19 cellular contexts compared by ENCODE assay signal in the genomic region with DNA sequence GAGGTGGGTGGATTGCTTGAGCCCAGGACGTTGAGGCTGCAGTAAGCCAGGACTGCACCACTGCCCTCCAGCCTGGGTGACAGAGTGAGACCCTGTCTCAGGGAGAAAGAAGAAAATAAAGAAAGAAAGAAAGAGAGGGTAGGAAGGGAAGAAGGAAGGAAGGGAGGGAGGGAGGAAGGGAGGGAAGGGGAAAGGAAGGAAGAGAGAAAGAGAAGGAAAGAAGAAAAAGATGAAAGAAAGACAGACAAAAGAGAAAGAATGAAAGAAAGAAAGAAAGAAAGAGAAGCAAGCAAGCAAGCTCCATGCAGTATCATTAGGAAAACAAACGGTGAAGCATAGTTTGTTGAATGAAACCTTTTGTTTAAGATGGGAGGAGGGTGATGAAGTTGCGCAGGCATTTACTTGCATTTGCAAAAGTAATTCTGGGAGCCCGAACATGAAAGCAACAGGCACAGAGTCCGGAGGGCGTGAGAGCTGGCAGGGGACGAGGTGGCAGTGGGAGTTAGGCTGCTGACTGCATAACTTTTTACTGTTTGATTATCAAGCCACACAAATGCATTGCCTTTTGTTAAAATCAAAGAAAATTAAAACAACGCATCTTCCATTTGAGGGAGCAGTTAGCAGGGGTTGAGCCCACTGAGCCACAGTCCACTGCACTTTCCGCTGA. TPM values are rescaled to one million over a fixed set of nuclear protein-coding genes. Genes with fewer than 3 reads are reported as not detected.
DNase-seq lines count a peak whose midpoint lies in the region; ATAC-seq, FAIRE-seq and TF ChIP-seq lines count a peak whose summit lies in the region.
"Had no signal": no experiment of that assay in that cellular context is flagged by ENCODE, and none has a peak within 500 bp of the region (broad histone marks: within the 10 kb centered on the region; RNA-seq: fewer than 3 reads in every experiment).

No MANE protein-coding gene starts in this region.

- H3K27ac Mint-ChIP-seq in osteocyte (ENCODE audit: unreplicated experiment) = no peak overlapping the region
- H3K27ac Mint-ChIP-seq in naive thymus-derived CD8-positive, alpha-beta T cell = peak overlapping the region in 1 of 10 donors; percentile 24
- H3K27ac Mint-ChIP-seq: CD4-positive, alpha-beta T cell had no signal

- peaks cover 7% of the 10 kb centered on the region for H3K27me3 Mint-ChIP-seq in osteocyte (ENCODE audit: unreplicated experiment)
- H3K27me3 Mint-ChIP-seq in naive thymus-derived CD8-positive, alpha-beta T cell = peaks cover 6 to 49% (median 29%) of the 10 kb centered on the region in 5 donors

- H3K4me3 Mint-ChIP-seq in osteocyte (ENCODE audit: unreplicated experiment) = no peak overlapping the region
- H3K4me3 Mint-ChIP-seq in naive thymus-derived CD8-positive, alpha-beta T cell = no peak overlapping the region
- H3K4me3 Mint-ChIP-seq: CD4-positive, alpha-beta T cell had no signal

- H3K9me3 ChIP-seq in HepG2 (ENCODE audit: low read length) (no peaks in the 10 kb centered on the region), right lobe of liver (no peaks in the 10 kb centered on the region), K562 (replicated peaks; ENCODE audit: control insufficient read depth, insufficient read depth, low read depth, low read length) (no peaks in the 10 kb centered on the region)

- TF ChIP-seq EP300 in HepG2 (IDR thresholded peaks at IDR 0.05; ENCODE audit: low read depth in 2 of 2, low read length in 2 of 2) = no peak
- no peak for TF ChIP-seq EP300 in HepG2 (CRISPR knock-in tag; IDR thresholded peaks at IDR 0.05; ENCODE audit: borderline replicate concordance)
- no peak for TF ChIP-seq EP300 in K562 (IDR thresholded peaks at IDR 0.05; ENCODE audit: low read length)

- BruUV-seq in HepG2 (replicated peaks; lab: Mats Ljungman, UMichigan) = no TSS peak
- BruUV-seq in K562 (replicated peaks; lab: Mats Ljungman, UMichigan) = no TSS peak

- no peak for TF ChIP-seq CTCF in HepG2 (CRISPR knock-in tag; IDR thresholded peaks at IDR 0.05)
- no peak for TF ChIP-seq CTCF in right lobe of liver (IDR thresholded peaks at IDR 0.05)
- TF ChIP-seq CTCF in K562 (IDR thresholded peaks at IDR 0.05 in 2 of 3, conservative IDR thresholded peaks at IDR 0.05 in 1 of 3; ENCODE audit: insufficient read depth in 2 of 3, low read depth in 1 of 3, low read length in 3 of 3) = no peak
- TF ChIP-seq CTCF in osteocyte (IDR thresholded peaks at IDR 0.05) = no peak

- no peak; the same call in 2 of the 3 replicates for ATAC-seq in HepG2
- ATAC-seq in right lobe of liver = no peak
- ATAC-seq in K562 = no peak
- ATAC-seq in naive thymus-derived CD8-positive, alpha-beta T cell = no peak
- no peak for ATAC-seq in HG02759 (IDR thresholded peaks at IDR 0.05; ENCODE audit: unreplicated experiment)

- no peaks in the 10 kb centered on the region for H3K9me1 ChIP-seq in K562 (ENCODE audit: control insufficient read depth, insufficient read depth, low read length)

- H3K4me2 ChIP-seq in HepG2 (ENCODE audit: low read depth, low read length) = no peak overlapping the region
- no peak overlapping the region for H3K4me2 ChIP-seq in K562 (ENCODE audit: insufficient read depth, low read length)

- CTCF ChIA-PET in HepG2 (lab: Yijun Ruan, JAX; ENCODE audit: low intra/inter-chr PET ratio, low total read pairs) = no interaction called here
- CTCF ChIA-PET in K562 (lab: Yijun Ruan, JAX; ENCODE audit: low intra/inter-chr PET ratio) = no interaction called here

- peaks cover 10% of the 10 kb centered on the region; the same call in 1 of the 2 replicates for H3K4me1 ChIP-seq in HepG2 (ENCODE audit: insufficient read depth, low read length)
- no peaks in the 10 kb centered on the region for H3K4me1 ChIP-seq in right lobe of liver
- H3K4me1 ChIP-seq in K562 (replicated peaks in 1 of 2; ENCODE audit: control insufficient read depth in 2 of 2, insufficient read depth in 2 of 2, low read length in 2 of 2) = no peaks in the 10 kb centered on the region
- H3K4me1 ChIP-seq: Caco-2 had no signal

- H3K79me2 ChIP-seq in HepG2 (ENCODE audit: insufficient read depth, low read length) = no peaks in the 10 kb centered on the region
- no peaks in the 10 kb centered on the region for H3K79me2 ChIP-seq in K562 (ENCODE audit: control insufficient read depth, insufficient read depth, low read length)

- H3K36me3 ChIP-seq in HepG2 (replicated peaks in 1 of 2; ENCODE audit: control insufficient read depth in 1 of 2, insufficient read depth in 2 of 2, low read length in 2 of 2) (no peaks in the 10 kb centered on the region), right lobe of liver (no peaks in the 10 kb centered on the region), K562 (ENCODE audit: control insufficient read depth, insufficient read depth, low read length) (no peaks in the 10 kb centered on the region)

- intact Hi-C loops in HepG2 (cut with micrococcal nuclease; ENCODE audit: unreplicated experiment) = no loop called here
- intact Hi-C loops in right lobe of liver (cut with DNase I) = no loop called here
- intact Hi-C loops in K562 (cut with micrococcal nuclease) = no loop called here

- H3K27me3 ChIP-seq in HepG2 (ENCODE audit: control insufficient read depth in 1 of 2, insufficient read depth in 2 of 2, low read length in 2 of 2) (peaks cover 3 to 23% of the 10 kb centered on the region in 2 experiments), right lobe of liver (no peaks in the 10 kb centered on the region), K562 (ENCODE audit: control insufficient read depth in 2 of 2, insufficient read depth in 2 of 2, low read length in 2 of 2) (peaks cover 20 to 55% of the 10 kb centered on the region in 2 experiments; a peak in 3 of 5 replicates)

- no peaks in the 10 kb centered on the region for H3K4me1 Mint-ChIP-seq in osteocyte (ENCODE audit: unreplicated experiment)
- H3K4me1 Mint-ChIP-seq in naive thymus-derived CD8-positive, alpha-beta T cell = peaks cover 0 to 4% (median 0%) of the 10 kb centered on the region in 4 donors

- H3K4me3 ChIP-seq in HepG2 (replicated peaks in 1 of 3; ENCODE audit: insufficient read depth in 1 of 3, low read depth in 2 of 3, low read length in 3 of 3) (no peak overlapping the region), right lobe of liver (no peak overlapping the region), K562 (no peak overlapping the region)
- H3K4me3 ChIP-seq: GM23248 had no signal

- H3K9ac ChIP-seq in HepG2 (ENCODE audit: insufficient read depth, low read depth, low read length) (no peak overlapping the region), K562 (ENCODE audit: insufficient read depth in 1 of 2, low read depth in 2 of 2, low read length in 2 of 2) (no peak overlapping the region; a peak in 1 of 4 replicates)
- H3K9ac ChIP-seq: GM23248 had no signal

- POLR2A ChIA-PET in HepG2 (lab: Yijun Ruan, JAX) (no interaction called here), K562 (lab: Yijun Ruan, JAX) (interaction anchor here (0.7 kb wide), 1 partner anchor 91 kb away, joined by 3 read pairs; no protein-coding TSS in a partner anchor)
- POLR2A ChIA-PET in naive thymus-derived CD8-positive, alpha-beta T cell (lab: Charles Lee) = no interaction called here

- FAIRE-seq in HepG2 (lab: Jason Lieb, UNC) (no peak), K562 (lab: Jason Lieb, UNC) (no peak)
- FAIRE-seq: A204.1, D721Med, GM12892, GM18507, H54 had no signal

- WGBS in HepG2 (ENCODE audit: low lambda C conversion rate) = 6% methylated on average over 8 of the region's 9 CpGs
- WGBS in right lobe of liver (ENCODE audit: insufficient coverage, low coverage, low lambda C conversion rate, missing lambda C conversion rate) = 31% methylated on average over 8 of the region's 9 CpGs
- WGBS in K562 (ENCODE audit: insufficient coverage, low coverage, missing lambda C conversion rate) = 1% methylated on average over 9 of the region's 9 CpGs

- TF ChIP-seq POLR2A in HepG2 (IDR thresholded peaks at IDR 0.05; ENCODE audit: insufficient read depth in 1 of 2, low read depth in 2 of 2, low read length in 2 of 2) (no peak), right lobe of liver (IDR thresholded peaks at IDR 0.05) (no peak), K562 (conservative IDR thresholded peaks at IDR 0.05) (no peak)

- DNase-seq in HepG2 (ENCODE audit: low spot score) = no peak
- DNase-seq in right lobe of liver = no peak
- no peak for DNase-seq in K562 (ENCODE audit: extremely low read depth in 1 of 4, low spot score in 3 of 4)
- peak; percentile 59 for DNase-seq in osteocyte (ENCODE audit: extremely low spot score, unreplicated experiment)
- DNase-seq in ureter (ENCODE audit: low spot score) = peak; percentile 12
- DNase-seq in KG1 (lab: John Stamatoyannopoulos, UW) = no peak
- DNase-seq in naive thymus-derived CD8-positive, alpha-beta T cell = no peak
- DNase-seq: ACHN; Caco-2; CD4-positive, alpha-beta T cell; GDM1 had no signal

- peaks cover 9% of the 10 kb centered on the region for H3K9me3 Mint-ChIP-seq in osteocyte (ENCODE audit: unreplicated experiment)
- peaks cover 0 to 5% (median 0%) of the 10 kb centered on the region in 9 donors for H3K9me3 Mint-ChIP-seq in naive thymus-derived CD8-positive, alpha-beta T cell
- H3K9me3 Mint-ChIP-seq: CD4-positive, alpha-beta T cell had no signal

- no peaks in the 10 kb centered on the region for H3K36me3 Mint-ChIP-seq in osteocyte (ENCODE audit: unreplicated experiment)
- no peaks in the 10 kb centered on the region for H3K36me3 Mint-ChIP-seq in naive thymus-derived CD8-positive, alpha-beta T cell

- in situ Hi-C loops in HepG2 (cut with HindIII; ENCODE audit: extremely low pct_ligation_motif_present, low pct_unique_long_range_greater_than_20kb) = no loop called here
- in situ Hi-C loops in K562 (cut with MboI) = no loop called here

- TF ChIP-seq RAD21 in HepG2 (CRISPR knock-in tag; IDR thresholded peaks at IDR 0.05) (no peak), K562 (CRISPR knock-in tag; conservative IDR thresholded peaks at IDR 0.05 in 1 of 2, IDR thresholded peaks at IDR 0.05 in 1 of 2) (no peak)

- H2AFZ ChIP-seq in HepG2 (ENCODE audit: low read length) (no peak overlapping the region), K562 (ENCODE audit: low read depth, low read length) (no peak overlapping the region)
- H2AFZ ChIP-seq: GM23248 had no signal

- H4K20me1 ChIP-seq in HepG2 (ENCODE audit: insufficient read depth, low read length) (no peaks in the 10 kb centered on the region), K562 (replicated peaks; ENCODE audit: control insufficient read depth, insufficient read depth, low read length) (no peaks in the 10 kb centered on the region; the same call in 1 of the 2 replicates)

- H3K27ac ChIP-seq in HepG2 (ENCODE audit: extremely low read length, insufficient read depth, low read length) = no peak overlapping the region
- no peak overlapping the region for H3K27ac ChIP-seq in right lobe of liver
- no peak overlapping the region for H3K27ac ChIP-seq in K562 (ENCODE audit: extremely low read depth, low read depth, low read length)
- H3K27ac ChIP-seq: C4-2B, GM23248 had no signal

RNA-seq across cellular contexts. Expression of gene CEP72, which starts 26.0 kb away (rescaled TPM):
- total RNA-seq in HepG2 (2016; rRNA removed; fragmentation: Illumina TruSeq; extraction: Trizol) = 8.1 and 9.4 TPM in 2 replicates
- 11.3 and 14.4 TPM in 2 replicates for total RNA-seq in HepG2 (2016; cell fraction: cytosol; rRNA removed; fragmentation: Illumina TruSeq; extraction: Trizol; ENCODE audit: low read depth)
- 6.5 and 9.1 TPM in 2 replicates for total RNA-seq in HepG2 (2016; cell fraction: insoluble cytoplasmic fraction; rRNA removed; fragmentation: Illumina TruSeq; extraction: Trizol)
- total RNA-seq in HepG2 (2016; cell fraction: membrane; rRNA removed; fragmentation: Illumina TruSeq; extraction: Trizol) = 6.6 and 7.9 TPM in 2 replicates
- total RNA-seq in HepG2 (2016; cell fraction: nucleus; rRNA removed; fragmentation: Illumina TruSeq; extraction: Trizol) = 11.4 and 12.2 TPM in 2 replicates
- polyA plus RNA-seq in HepG2 (2011; rRNA removed) = 3.4 and 4.4 TPM in 2 replicates
- polyA plus RNA-seq in HepG2 (2011; cell fraction: cytosol; rRNA removed) = 1.9 and 3.9 TPM in 2 replicates
- polyA plus RNA-seq in HepG2 (2011; cell fraction: nucleus; rRNA removed) = 8.5 and 11.6 TPM in 2 replicates
- 1.8 and 3.2 TPM in 2 replicates for polyA plus RNA-seq in HepG2 (2012)
- 0.64 and 0.84 TPM in 2 replicates for polyA plus RNA-seq in HepG2 (2016; cell fraction: cytosol; fragmentation: Illumina TruSeq; extraction: Trizol; ENCODE audit: low read depth)
- polyA plus RNA-seq in HepG2 (2016; cell fraction: insoluble cytoplasmic fraction; fragmentation: Illumina TruSeq; extraction: Trizol; ENCODE audit: low read depth) = 6.3 and 7.6 TPM in 2 replicates
- 1.9 and 2.0 TPM in 2 replicates for polyA plus RNA-seq in HepG2 (2016; cell fraction: membrane; fragmentation: Illumina TruSeq; extraction: Trizol; ENCODE audit: low read depth)
- polyA plus RNA-seq in HepG2 (2016; cell fraction: nucleus; fragmentation: Illumina TruSeq; extraction: Trizol; ENCODE audit: insufficient read depth, low read depth) = 17.4 and 20.5 TPM in 2 replicates
- 15.4 and 136 TPM in 2 replicates for polyA minus RNA-seq in HepG2 (2011; rRNA and poly(A)+ RNA removed; ENCODE audit: low replicate concordance)
- 3.4 and 4.0 TPM in 2 replicates for polyA minus RNA-seq in HepG2 (2011; cell fraction: cytosol; rRNA and poly(A)+ RNA removed)
- 13.1 and 17.0 TPM in 2 replicates for polyA minus RNA-seq in HepG2 (2011; cell fraction: nucleus; rRNA and poly(A)+ RNA removed)
- total RNA-seq in right lobe of liver = 1 to 10 TPM; 3.4 to 6.0 (median 4.2) TPM
- total RNA-seq in K562 (2011; cell fraction: chromatin; rRNA removed; ENCODE audit: low replicate concordance) = 124 and 152 TPM in 2 replicates
- 76.5 and 81.0 TPM in 2 replicates for total RNA-seq in K562 (2011; cell fraction: nucleolus; rRNA removed)
- total RNA-seq in K562 (2011; cell fraction: nucleoplasm; rRNA removed) = 63.1 and 68.9 TPM in 2 replicates
- total RNA-seq in K562 (2014; rRNA removed) = 17.6 and 27.4 TPM in 2 replicates
- total RNA-seq in K562 (2014; rRNA removed; fragmentation: Illumina TruSeq; extraction: Trizol) = 9.4 and 11.3 TPM in 2 replicates
- total RNA-seq in K562 (2015; rRNA removed; fragmentation: Illumina TruSeq; extraction: Trizol) = 16.3 and 17.4 TPM in 2 replicates
- total RNA-seq in K562 (2021) = 33.3 and 38.1 TPM in 2 replicates
- 14.0 and 17.8 TPM in 2 replicates for polyA plus RNA-seq in K562 (2011; rRNA removed)
- polyA plus RNA-seq in K562 (2011; cell fraction: cytosol; rRNA removed) = 11.8 and 15.1 TPM in 2 replicates
- 32.3 and 49.2 TPM in 2 replicates for polyA plus RNA-seq in K562 (2011; cell fraction: nucleus; rRNA removed)
- polyA plus RNA-seq in K562 (2012) = 15.2 and 20.5 TPM in 2 replicates
- polyA plus RNA-seq in K562 (2014; fragmentation: Illumina TruSeq; extraction: Trizol) = 14.2 and 15.2 TPM in 2 replicates
- polyA plus RNA-seq in K562 (2014; fragmentation: Nextera tagmentation; extraction: Ambion mirVana) = 1 to 10 TPM in 1 of 2 experiments, under 1 TPM in 1; 0.89 to 1.4 TPM
- 19.9 and 28.6 TPM in 2 replicates for polyA plus RNA-seq in K562 (2014; rRNA removed)
- polyA minus RNA-seq in K562 (2011; rRNA and poly(A)+ RNA removed) = 23.6 and 27.4 TPM in 2 replicates
- polyA minus RNA-seq in K562 (2011; cell fraction: cytosol; rRNA and poly(A)+ RNA removed) = 19.7 and 26.2 TPM in 2 replicates
- 40.4 and 45.3 TPM in 2 replicates for polyA minus RNA-seq in K562 (2011; cell fraction: nucleus; rRNA and poly(A)+ RNA removed)
- total RNA-seq in osteocyte = 5.4 and 7.6 TPM in 2 replicates
- 10.9 TPM for total RNA-seq in ureter
- 10 to 100 TPM; 27.5 to 28.8 TPM for total RNA-seq in naive thymus-derived CD8-positive, alpha-beta T cell
- 1 to 10 TPM; 2.8 to 6.4 (median 4.1) TPM for polyA plus RNA-seq in naive thymus-derived CD8-positive, alpha-beta T cell

Comparison
In these comparisons a context has a peak if more than half of its experiments do, and no peak if none do; other contexts are left out.
1. DNase-seq: peak in osteocyte (single experiment) and ureter (single experiment); none in HepG2 (single experiment), right lobe of liver (0 of 3), K562 (0 of 4), KG1 (single experiment) and naive thymus-derived CD8-positive, alpha-beta T cell (0 of 10).
2. Of the 241 proteins assayed by ChIP-seq in both HepG2 and K562: peak only in HepG2: ZNF263; only in K562: ZBTB26 and ZNF512; in both: none; in neither: 238.